25 cellular contexts compared by ENCODE assay signal in genomic region chr6:169824848-169825557, GRCh38.
"Had no signal": no experiment of that assay in that cellular context is flagged by ENCODE, and none has a peak within 500 bp of the region (broad histone marks: within the 10 kb centered on the region; RNA-seq: fewer than 3 reads in every experiment).

No MANE protein-coding gene starts in this region.

- H3K4me3 ChIP-seq: adrenal gland, ascending aorta, dorsolateral prefrontal cortex, gastroesophageal sphincter, thoracic aorta had no signal

- H3K27me3 ChIP-seq: adrenal gland, ascending aorta, brain microvascular endothelial cell had no signal

- ATAC-seq: activated T-helper 17 cell treated with anti-CD3 and anti-CD28 coated beads, Interleukin-2, amount 50 U/mL, for 72 hours; gastroesophageal sphincter; sciatic nerve; stimulated activated naive B cell treated with anti-CD40 and anti-IgM and Interleukin-4, amounts not matched to agents 10 μg/mL and 1 μg/mL and 100 μg/mL, for 72 hours had no signal

- H3K9me3 ChIP-seq: adrenal gland, ascending aorta, thoracic aorta had no signal

- H2AFZ ChIP-seq: parathyroid adenoma had no signal

- H3K9ac ChIP-seq: parathyroid adenoma had no signal

- H3K4me1 Mint-ChIP-seq: activated T-helper 17 cell treated with anti-CD3 and anti-CD28 coated beads, Interleukin-2, amount 50 U/mL, for 72 hours; memory B cell; stimulated activated naive B cell treated with anti-CD40 and anti-IgM and Interleukin-4, amounts not matched to agents 10 μg/mL and 1 μg/mL and 100 μg/mL, for 72 hours had no signal

- H3K27ac Mint-ChIP-seq: activated naive CD8-positive, alpha-beta T cell; activated T-cell treated with anti-CD3 and anti-CD28 coated beads, Interleukin-2, amount 50 U/mL, for 24 hours; activated T-helper 17 cell treated with anti-CD3 and anti-CD28 coated beads, Interleukin-2, amount 50 U/mL, for 72 hours; memory B cell; nephron progenitor cell; stimulated activated naive B cell treated with anti-CD40 and anti-IgM and Interleukin-4, amounts not matched to agents 10 μg/mL and 1 μg/mL and 100 μg/mL, for 72 hours; type B pancreatic cell had no signal

- H3K9me3 Mint-ChIP-seq: activated T-cell treated with anti-CD3 and anti-CD28 coated beads, Interleukin-2, amount 50 U/mL, for 24 hours; activated T-helper 17 cell treated with anti-CD3 and anti-CD28 coated beads, Interleukin-2, amount 50 U/mL, for 72 hours; type B pancreatic cell had no signal

- H3K36me3 ChIP-seq: adrenal gland, ascending aorta, brain microvascular endothelial cell, gastroesophageal sphincter, thoracic aorta, WERI-Rb-1 had no signal

- DNase-seq: activated CD4-positive, CD25-positive, alpha-beta regulatory T cell treated with anti-CD3 and anti-CD28 coated beads, Interleukin-2, amount 50 U/mL, for 72 hours; activated naive CD4-positive, alpha-beta T cell; activated T-cell treated with anti-CD3 and anti-CD28 coated beads, Interleukin-2, amount 50 U/mL, for 24 hours; brain microvascular endothelial cell; caudate nucleus; left cardiac atrium; nephron progenitor cell; small intestine; stimulated activated CD4-positive, alpha-beta T cell treated with anti-CD3 and anti-CD28 coated beads, Interleukin-2, amount 100 ng/mL, for 48 hours; stimulated activated CD8-positive, alpha-beta memory T cell treated with anti-CD3 and anti-CD28 coated beads, Interleukin-4, amount 100 ng/mL, for 48 hours; stimulated activated naive B cell treated with anti-CD40 and anti-IgM and Interleukin-4, amounts not matched to agents 10 μg/mL and 1 μg/mL and 100 μg/mL, for 72 hours; T-helper 1 cell; WERI-Rb-1 had no signal

- H3K4me3 Mint-ChIP-seq: activated naive CD8-positive, alpha-beta T cell; activated T-cell treated with anti-CD3 and anti-CD28 coated beads, Interleukin-2, amount 50 U/mL, for 24 hours; activated T-helper 17 cell treated with anti-CD3 and anti-CD28 coated beads, Interleukin-2, amount 50 U/mL, for 72 hours; memory B cell; nephron progenitor cell; stimulated activated naive B cell treated with anti-CD40 and anti-IgM and Interleukin-4, amounts not matched to agents 10 μg/mL and 1 μg/mL and 100 μg/mL, for 72 hours; type B pancreatic cell had no signal

- H3K36me3 Mint-ChIP-seq: type B pancreatic cell had no signal

- H3K4me1 ChIP-seq: adrenal gland, ascending aorta, gastroesophageal sphincter, parathyroid adenoma had no signal

- H3K27ac ChIP-seq: adrenal gland, ascending aorta, brain microvascular endothelial cell, dorsolateral prefrontal cortex, gastroesophageal sphincter, parathyroid adenoma, thoracic aorta, WERI-Rb-1 had no signal

- H3K79me2 ChIP-seq: parathyroid adenoma had no signal

- FAIRE-seq: small intestine, TTC549 had no signal
